Comparison of ENCODE assay signal across 1 cellular context in genomic region chr2:68414452-68414851, GRCh38.
TF ChIP-seq lines count a peak whose summit lies in the region.

No MANE protein-coding gene starts in this region.

TF ChIP-seq in H1, 55 proteins besides CTCF, POLR2A, EP300 and RAD21:
- TF ChIP-seq POU5F1 (IDR thresholded peaks at IDR 0.05; ENCODE audit: low read depth, low read length) (no peak), HDAC2 (IDR thresholded peaks at IDR 0.05; ENCODE audit: borderline replicate concordance in 1 of 2, low read depth in 2 of 2, low read length in 2 of 2) (peak in 1 of 2 experiments; percentile 57; a peak in 1 of 4 replicates), KDM1A (IDR thresholded peaks at IDR 0.05; ENCODE audit: borderline replicate concordance, low read length) (peak; percentile 95), E2F6 (IDR thresholded peaks at IDR 0.05) (no peak), CREB1 (IDR thresholded peaks at IDR 0.05) (no peak), RXRA (IDR thresholded peaks at IDR 0.05; ENCODE audit: insufficient read depth, low read depth, low read length) (no peak)
